In genomic region chr18:75904416-75904815, GRCh38 we compare ENCODE assay signal across 34 cellular contexts.
DNase-seq lines count a peak whose midpoint lies in the region; ATAC-seq, FAIRE-seq and TF ChIP-seq lines count a peak whose summit lies in the region.
"Had no signal": no experiment of that assay in that cellular context is flagged by ENCODE, and none has a peak within 500 bp of the region (broad histone marks: within the 10 kb centered on the region; RNA-seq: fewer than 3 reads in every experiment).

No MANE protein-coding gene starts in this region.

- H3K4me3 ChIP-seq in GM23338 (no peak overlapping the region), H1 (ENCODE audit: extremely low read depth in 1 of 4, insufficient read depth in 2 of 4, low read depth in 3 of 4, low read length in 4 of 4) (no peak overlapping the region), neuronal stem cell (ENCODE audit: low read length in 2 of 2) (no peak overlapping the region)
- H3K4me3 ChIP-seq: A549; BLaER1; BLaER1 treated with 17β-estradiol and CSF1 and Interleukin-3, amounts not matched to agents 10 nM and 100 nM had no signal

- H4K5ac ChIP-seq in H1 (ENCODE audit: insufficient read length, low read depth, low read length), result no peak overlapping the region

- no peak overlapping the region for H3K4ac ChIP-seq in H1 (replicated peaks; ENCODE audit: insufficient read length, low read depth, low read length)
- no peak overlapping the region for H3K4ac ChIP-seq in neuronal stem cell (ENCODE audit: low read length)

- H3K9me2 ChIP-seq in GM23338 (ENCODE audit: insufficient read depth), result 0 out of 2 replicates have a peak, but pooled peaks cover 4% of the 10 kb centered on the region

- H3K9ac ChIP-seq in H1 (replicated peaks in 1 of 4; ENCODE audit: extremely low read depth in 1 of 4, low read depth in 3 of 4, low read length in 3 of 4) (no peak overlapping the region), neuronal stem cell (ENCODE audit: low read depth, low read length, poor library complexity) (peak overlapping the region; percentile 60)
- H3K9ac ChIP-seq: BLaER1; BLaER1 treated with 17β-estradiol and CSF1 and Interleukin-3, amounts not matched to agents 10 nM and 100 nM had no signal

- POLR2A ChIA-PET in H1 (lab: Charles Lee; ENCODE audit: partially characterized antibody), result no interaction called here

- H4K91ac ChIP-seq in H1 (replicated peaks; ENCODE audit: insufficient read length, low read length) (no peak overlapping the region), neuronal stem cell (ENCODE audit: low read depth, low read length, poor library complexity) (no peak overlapping the region)

- H2BK12ac ChIP-seq in H1 (ENCODE audit: low read depth, low read length) (no peak overlapping the region), neuronal stem cell (ENCODE audit: low read length) (no peak overlapping the region)

- no peaks in the 10 kb centered on the region for H3K79me2 ChIP-seq in GM23338 (replicated peaks; ENCODE audit: insufficient read depth)
- no peaks in the 10 kb centered on the region for H3K79me2 ChIP-seq in H1 (ENCODE audit: control insufficient read depth in 1 of 2, insufficient read depth in 2 of 2, low read length in 2 of 2)

- H3K27me3 ChIP-seq in GM23338 (ENCODE audit: insufficient read depth), result no peaks in the 10 kb centered on the region
- no peaks in the 10 kb centered on the region for H3K27me3 ChIP-seq in H1 (replicated peaks in 1 of 4; ENCODE audit: control insufficient read depth in 3 of 4, extremely low read depth in 1 of 4, insufficient read depth in 3 of 4, low read length in 3 of 4)
- no peaks in the 10 kb centered on the region for H3K27me3 ChIP-seq in neuronal stem cell (ENCODE audit: control insufficient read depth in 3 of 3, insufficient read depth in 3 of 3, low read depth in 1 of 3, low read length in 3 of 3)
- H3K27me3 ChIP-seq: BE2C; BLaER1; BLaER1 treated with 17β-estradiol and CSF1 and Interleukin-3, amounts not matched to agents 10 nM and 100 nM had no signal

- no peak for ATAC-seq in GM23338
- no peak for ATAC-seq in activated naive CD4-positive, alpha-beta T cell treated with anti-CD3 and anti-CD28 coated beads, Interleukin-2, amount 50 U/mL, for 72 hours
- ATAC-seq: A549; CD8-positive, alpha-beta T cell had no signal

- H2AFZ ChIP-seq in GM23338 (peak overlapping the region; percentile 52; the same call in 1 of the 2 replicates), H1 (ENCODE audit: low read length) (0 out of 2 replicates have a peak overlapping the region, but pooled peaks have one; percentile 90), neuronal stem cell (ENCODE audit: low read length) (no peak overlapping the region)

- H2BK15ac ChIP-seq in H1 (ENCODE audit: low read length), result no peak overlapping the region
- H2BK15ac ChIP-seq in neuronal stem cell (ENCODE audit: low read length), result peak overlapping the region; percentile 56

- no peak overlapping the region for H3K18ac ChIP-seq in H1 (ENCODE audit: extremely low read depth, low read length)
- H3K18ac ChIP-seq in neuronal stem cell (ENCODE audit: low read length), result peak overlapping the region; percentile 81

- H2AK5ac ChIP-seq in H1 (ENCODE audit: low read depth, low read length) (no peak overlapping the region), neuronal stem cell (ENCODE audit: low read depth, low read length) (peak overlapping the region; percentile 48)

- FAIRE-seq in H1 (lab: Jason Lieb, UNC), result no peak
- FAIRE-seq: A204.1, A549 had no signal

- intact Hi-C loops in activated CD4-positive, alpha-beta T cell treated with anti-CD3 and anti-CD28 coated beads, Interleukin-2, amount 10 ng/mL, durations not matched to agents 24 days and 14 days (cut with micrococcal nuclease), result no loop called here

- no peak overlapping the region for H3K27ac ChIP-seq in GM23338 (ENCODE audit: low read depth)
- H3K27ac ChIP-seq in H1 (ENCODE audit: low read depth, low read length), result no peak overlapping the region
- H3K27ac ChIP-seq in neuronal stem cell (replicated peaks; ENCODE audit: low read length), result no peak overlapping the region
- H3K27ac ChIP-seq: 22Rv1; A549; BLaER1; BLaER1 treated with 17β-estradiol and CSF1 and Interleukin-3, amounts not matched to agents 10 nM and 100 nM; C4-2B had no signal

- no peaks in the 10 kb centered on the region for H3K4me1 ChIP-seq in GM23338 (ENCODE audit: insufficient read depth)
- H3K4me1 ChIP-seq in H1 (replicated peaks in 1 of 4; ENCODE audit: control insufficient read depth in 3 of 4, insufficient read depth in 4 of 4, low read length in 3 of 4), result no peaks in the 10 kb centered on the region; a peak in 1 of 7 replicates
- H3K4me1 ChIP-seq in neuronal stem cell (ENCODE audit: control insufficient read depth in 2 of 2, insufficient read depth in 1 of 2, low read depth in 1 of 2, low read length in 2 of 2), result no peaks in the 10 kb centered on the region
- H3K4me1 ChIP-seq: A549; BE2C; BLaER1; BLaER1 treated with 17β-estradiol and CSF1 and Interleukin-3, amounts not matched to agents 10 nM and 100 nM; Caco-2 had no signal

- H3K36me3 ChIP-seq in GM23338 (ENCODE audit: insufficient read depth) (no peaks in the 10 kb centered on the region), H1 (ENCODE audit: control insufficient read depth in 2 of 4, insufficient read depth in 4 of 4, low read length in 3 of 4) (no peaks in the 10 kb centered on the region), neuronal stem cell (replicated peaks in 1 of 2; ENCODE audit: control insufficient read depth in 2 of 2, insufficient read depth in 2 of 2, low read length in 2 of 2) (no peaks in the 10 kb centered on the region)
- H3K36me3 ChIP-seq: BE2C; BLaER1; BLaER1 treated with 17β-estradiol and CSF1 and Interleukin-3, amounts not matched to agents 10 nM and 100 nM had no signal

- H2BK20ac ChIP-seq in H1 (ENCODE audit: low read length), result no peak overlapping the region

- DNase-seq in GM23338 (ENCODE audit: low spot score) (no peak), H1 (ENCODE audit: low read depth in 1 of 2, low spot score in 2 of 2) (no peak), neuronal stem cell (ENCODE audit: low spot score) (no peak), NCI-H774 (lab: John Stamatoyannopoulos, UW) (no peak)
- no peak for DNase-seq in activated naive CD4-positive, alpha-beta T cell treated with anti-CD3 and anti-CD28 coated beads, Interleukin-2, amount 50 U/mL, for 72 hours (ENCODE audit: low spot score in 2 of 2)
- DNase-seq in activated CD4-positive, alpha-beta T cell treated with anti-CD3 and anti-CD28 coated beads, Interleukin-2, amount 10 ng/mL, durations not matched to agents 24 days and 14 days, result no peak
- DNase-seq: 8988T; ACHN; AML-193; BE2C; C1 segment of cervical spinal cord; Caco-2; Calu3; CD4-positive, alpha-beta memory T cell; CD4-positive, alpha-beta T cell; CD4-positive, CD25-positive, alpha-beta regulatory T cell; CD8-positive, alpha-beta memory T cell; CD8-positive, alpha-beta T cell; COR-L47; DMS 273 treated with DMSO at 0.1 percent for 48 hours; DMS153; DMS53; DMS79; DMS79 treated with DMSO at 0.1 percent for 48 hours; DND-41; EL had no signal

- no peak for TF ChIP-seq POLR2A in H1 (IDR thresholded peaks at IDR 0.05; ENCODE audit: control extremely low read depth in 1 of 2, low read depth in 2 of 2, low read length in 2 of 2)

- H4K20me1 ChIP-seq in GM23338 (replicated peaks; ENCODE audit: insufficient read depth) (no peaks in the 10 kb centered on the region), H1 (replicated peaks in 1 of 2; ENCODE audit: control insufficient read depth in 1 of 2, insufficient read depth in 2 of 2, low read length in 2 of 2) (no peaks in the 10 kb centered on the region)
- H4K20me1 ChIP-seq: BLaER1; BLaER1 treated with 17β-estradiol and CSF1 and Interleukin-3, amounts not matched to agents 10 nM and 100 nM had no signal

- TF ChIP-seq RAD21 in H1 (IDR thresholded peaks at IDR 0.05 in 1 of 2, conservative IDR thresholded peaks at IDR 0.05 in 1 of 2; ENCODE audit: low read depth in 2 of 2, low read length in 2 of 2), result no peak

- H3K4me1 Mint-ChIP-seq in GM23338, result no peaks in the 10 kb centered on the region
- H3K4me1 Mint-ChIP-seq in activated CD4-positive, alpha-beta T cell treated with anti-CD3 and anti-CD28 coated beads, Interleukin-2, amount 10 ng/mL, durations not matched to agents 24 days and 14 days, result no peaks in the 10 kb centered on the region
- H3K4me1 Mint-ChIP-seq: B cell; CD14-positive monocyte; CD4-positive, alpha-beta memory T cell; CD4-positive, CD25-positive, alpha-beta regulatory T cell; CD8-positive, alpha-beta memory T cell had no signal

- no peak overlapping the region for H3K4me3 Mint-ChIP-seq in GM23338
- H3K4me3 Mint-ChIP-seq in activated CD4-positive, alpha-beta T cell treated with anti-CD3 and anti-CD28 coated beads, Interleukin-2, amount 10 ng/mL, durations not matched to agents 24 days and 14 days, result no peak overlapping the region
- H3K4me3 Mint-ChIP-seq: B cell; CD14-positive monocyte; CD4-positive, alpha-beta memory T cell; CD4-positive, alpha-beta T cell; CD4-positive, CD25-positive, alpha-beta regulatory T cell; CD8-positive, alpha-beta memory T cell; CD8-positive, alpha-beta T cell had no signal

- no peak overlapping the region for H3K27ac Mint-ChIP-seq in GM23338
- H3K27ac Mint-ChIP-seq in activated naive CD4-positive, alpha-beta T cell treated with anti-CD3 and anti-CD28 coated beads, Interleukin-2, amount 50 U/mL, for 72 hours, result no peak overlapping the region
- no peak overlapping the region for H3K27ac Mint-ChIP-seq in activated CD4-positive, alpha-beta T cell treated with anti-CD3 and anti-CD28 coated beads, Interleukin-2, amount 10 ng/mL, durations not matched to agents 24 days and 14 days
- H3K27ac Mint-ChIP-seq: B cell; CD14-positive monocyte; CD4-positive, alpha-beta memory T cell; CD4-positive, alpha-beta T cell; CD8-positive, alpha-beta memory T cell; CD8-positive, alpha-beta T cell had no signal

- WGBS in H1 (ENCODE audit: extremely low coverage in 1 of 2, insufficient coverage in 1 of 2, insufficient read length in 1 of 2, insufficient replicate concordance in 2 of 2, low coverage in 1 of 2, low lambda C conversion rate in 2 of 2, missing lambda C conversion rate in 1 of 2), 2 experiments, result 96% methylated on average over 15 of the region's 15 CpGs; no CpG with 5 or more reads in 1 of the 2 experiments
- no CpG with 5 or more reads among the region's 15 CpGs for WGBS in neuronal stem cell (ENCODE audit: extremely low coverage in 2 of 2, insufficient read length in 2 of 2, insufficient replicate concordance in 1 of 2), 2 donors

- H4K8ac ChIP-seq in H1 (ENCODE audit: extremely low read depth, insufficient read depth, low read length) (no peak overlapping the region), neuronal stem cell (ENCODE audit: low read depth, low read length) (no peak overlapping the region)

- H3K9me3 ChIP-seq in H1 (ENCODE audit: insufficient read depth in 2 of 2, low read depth in 1 of 2, low read length in 1 of 2) (no peaks in the 10 kb centered on the region), neuronal stem cell (replicated peaks in 1 of 2; ENCODE audit: control insufficient read depth in 2 of 2, insufficient read depth in 1 of 2, low read depth in 1 of 2, low read length in 2 of 2) (no peaks in the 10 kb centered on the region)
- H3K9me3 ChIP-seq: A549; BE2C; BLaER1; BLaER1 treated with 17β-estradiol and CSF1 and Interleukin-3, amounts not matched to agents 10 nM and 100 nM; Caco-2 had no signal

- H3K4me2 ChIP-seq in GM23338 (no peak overlapping the region), H1 (ENCODE audit: insufficient read depth in 1 of 2, low read depth in 2 of 2, low read length in 2 of 2) (no peak overlapping the region), neuronal stem cell (ENCODE audit: insufficient read depth, low read length, poor library complexity, severe bottlenecking) (no peak overlapping the region)
- H3K4me2 ChIP-seq: A549; BLaER1; BLaER1 treated with 17β-estradiol and CSF1 and Interleukin-3, amounts not matched to agents 10 nM and 100 nM had no signal

- H3K23me2 ChIP-seq in H1 (ENCODE audit: low read depth, low read length), result no peaks in the 10 kb centered on the region

- H3K27me3 Mint-ChIP-seq in GM23338 (ENCODE audit: insufficient read depth, low read depth, poor library complexity), result peaks cover 11% of the 10 kb centered on the region
- no peaks in the 10 kb centered on the region for H3K27me3 Mint-ChIP-seq in activated CD4-positive, alpha-beta T cell treated with anti-CD3 and anti-CD28 coated beads, Interleukin-2, amount 10 ng/mL, durations not matched to agents 24 days and 14 days
- H3K27me3 Mint-ChIP-seq: B cell; CD4-positive, alpha-beta T cell; CD4-positive, CD25-positive, alpha-beta regulatory T cell; CD8-positive, alpha-beta memory T cell had no signal

- H2BK120ac ChIP-seq in H1 (replicated peaks; ENCODE audit: low read depth, low read length), result no peak overlapping the region
- H2BK120ac ChIP-seq in neuronal stem cell (ENCODE audit: low read depth, low read length), result no peak overlapping the region

- TF ChIP-seq CTCF in GM23338 (conservative IDR thresholded peaks at IDR 0.05; ENCODE audit: low read depth in 2 of 2) (no peak), H1 (IDR thresholded peaks at IDR 0.05; ENCODE audit: control extremely low read depth in 1 of 3, insufficient read depth in 1 of 3, low read depth in 1 of 3, low read length in 3 of 3) (no peak)

- H3K23ac ChIP-seq in H1 (ENCODE audit: insufficient read length), result no peak overlapping the region
- no peak overlapping the region for H3K23ac ChIP-seq in neuronal stem cell (ENCODE audit: low read depth, low read length, poor library complexity)

- TF ChIP-seq EP300 in H1 (IDR thresholded peaks at IDR 0.05; ENCODE audit: borderline replicate concordance in 1 of 2, low read depth in 2 of 2, low read length in 2 of 2), result no peak

- no peaks in the 10 kb centered on the region; the same call in 2 of the 3 replicates for H3K9me3 Mint-ChIP-seq in GM23338
- no peaks in the 10 kb centered on the region for H3K9me3 Mint-ChIP-seq in activated naive CD4-positive, alpha-beta T cell treated with anti-CD3 and anti-CD28 coated beads, Interleukin-2, amount 50 U/mL, for 72 hours
- H3K9me3 Mint-ChIP-seq in activated CD4-positive, alpha-beta T cell treated with anti-CD3 and anti-CD28 coated beads, Interleukin-2, amount 10 ng/mL, durations not matched to agents 24 days and 14 days, result no peaks in the 10 kb centered on the region
- H3K9me3 Mint-ChIP-seq: CD4-positive, alpha-beta T cell; CD8-positive, alpha-beta T cell had no signal

- no peaks in the 10 kb centered on the region for H3F3A ChIP-seq in GM23338 (replicated peaks; ENCODE audit: low read depth)

- H3K79me1 ChIP-seq in H1 (ENCODE audit: low read depth, low read length) (no peaks in the 10 kb centered on the region), neuronal stem cell (ENCODE audit: low read depth, low read length) (no peaks in the 10 kb centered on the region)

- no peak overlapping the region for H2BK5ac ChIP-seq in H1 (ENCODE audit: low read depth, low read length)
- H2BK5ac ChIP-seq in neuronal stem cell (ENCODE audit: low read length), result no peak overlapping the region

- H3K36me3 Mint-ChIP-seq in GM23338 (ENCODE audit: low read depth), result no peaks in the 10 kb centered on the region
- no peaks in the 10 kb centered on the region for H3K36me3 Mint-ChIP-seq in activated naive CD4-positive, alpha-beta T cell treated with anti-CD3 and anti-CD28 coated beads, Interleukin-2, amount 50 U/mL, for 72 hours
- no peaks in the 10 kb centered on the region for H3K36me3 Mint-ChIP-seq in activated CD4-positive, alpha-beta T cell treated with anti-CD3 and anti-CD28 coated beads, Interleukin-2, amount 10 ng/mL, durations not matched to agents 24 days and 14 days (ENCODE audit: low read depth)
- H3K36me3 Mint-ChIP-seq: CD14-positive monocyte; CD4-positive, alpha-beta memory T cell; CD4-positive, CD25-positive, alpha-beta regulatory T cell; CD8-positive, alpha-beta T cell had no signal

- CTCF ChIA-PET in H1 (lab: Charles Lee; ENCODE audit: partially characterized antibody), result no interaction called here

- no peak overlapping the region for H3K56ac ChIP-seq in H1 (replicated peaks; ENCODE audit: insufficient read length, low read depth, low read length)

- H3K14ac ChIP-seq in H1 (ENCODE audit: insufficient read length) (no peak overlapping the region), neuronal stem cell (ENCODE audit: low read length) (no peak overlapping the region)
